20 cellular contexts compared by ENCODE assay signal in the genomic region with DNA sequence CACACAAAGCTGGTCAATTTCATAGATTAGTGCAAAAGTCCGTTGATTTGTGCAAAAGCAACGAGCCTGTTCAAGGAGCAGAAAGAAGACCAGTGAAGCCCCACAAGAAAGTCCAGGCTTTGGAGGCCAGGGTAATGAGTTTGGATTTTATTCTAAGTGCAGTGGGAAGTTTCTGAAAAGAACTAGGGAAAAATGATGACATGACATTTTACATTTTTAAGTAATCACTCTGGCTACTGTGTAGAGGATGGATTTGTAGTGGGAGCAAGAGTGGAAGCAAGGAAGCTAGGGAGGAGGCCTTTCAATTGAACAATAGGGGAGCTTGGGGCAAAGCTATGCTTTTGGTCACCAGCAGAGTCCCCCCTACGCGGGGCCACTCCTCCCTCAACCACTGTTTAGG.
DNase-seq lines count a peak whose midpoint lies in the region; ATAC-seq, FAIRE-seq and TF ChIP-seq lines count a peak whose summit lies in the region.
"Had no signal": no experiment of that assay in that cellular context is flagged by ENCODE, and none has a peak within 500 bp of the region (broad histone marks: within the 10 kb centered on the region; RNA-seq: fewer than 3 reads in every experiment).

No MANE protein-coding gene starts in this region.

- no peak overlapping the region for H3K4me3 ChIP-seq in A549
- no peak overlapping the region for H3K4me3 ChIP-seq in GM23248
- no peak overlapping the region for H3K4me3 ChIP-seq in K562
- no peak overlapping the region for H3K4me3 ChIP-seq in neuronal stem cell (ENCODE audit: low read length in 2 of 2)
- H3K4me3 ChIP-seq: BLaER1 had no signal

- TF ChIP-seq RAD21 in A549 (conservative IDR thresholded peaks at IDR 0.05 in 1 of 2, IDR thresholded peaks at IDR 0.05 in 1 of 2) = no peak
- no peak for TF ChIP-seq RAD21 in K562 (CRISPR knock-in tag; conservative IDR thresholded peaks at IDR 0.05 in 1 of 2, IDR thresholded peaks at IDR 0.05 in 1 of 2)

- no peak overlapping the region for H3K4ac ChIP-seq in neuronal stem cell (ENCODE audit: low read length)

- H3K27me3 ChIP-seq in GM23248 (replicated peaks; ENCODE audit: insufficient read depth) (no peaks in the 10 kb centered on the region), K562 (ENCODE audit: control insufficient read depth in 2 of 2, insufficient read depth in 2 of 2, low read length in 2 of 2) (no peaks in the 10 kb centered on the region; a peak in 1 of 5 replicates), neuronal stem cell (ENCODE audit: control insufficient read depth in 3 of 3, insufficient read depth in 3 of 3, low read depth in 1 of 3, low read length in 3 of 3) (no peaks in the 10 kb centered on the region)
- H3K27me3 ChIP-seq: BLaER1 had no signal

- H3K36me3 ChIP-seq in GM23248 (ENCODE audit: low read depth) = no peaks in the 10 kb centered on the region
- no peaks in the 10 kb centered on the region for H3K36me3 ChIP-seq in K562 (ENCODE audit: control insufficient read depth, insufficient read depth, low read length)
- no peaks in the 10 kb centered on the region for H3K36me3 ChIP-seq in neuronal stem cell (replicated peaks in 1 of 2; ENCODE audit: control insufficient read depth in 2 of 2, insufficient read depth in 2 of 2, low read length in 2 of 2)
- H3K36me3 ChIP-seq: BLaER1 had no signal

- H2BK120ac ChIP-seq in neuronal stem cell (ENCODE audit: low read depth, low read length) = no peak overlapping the region

- POLR2A ChIA-PET in A549 (lab: Yijun Ruan, JAX) = no interaction called here
- POLR2A ChIA-PET in K562 (lab: Yijun Ruan, JAX) = interaction anchor here (0.5 to 3.3 kb wide), 2 partner anchors 12 to 26 kb away, joined by 3 to 17 read pairs; no protein-coding TSS in a partner anchor

- H2BK5ac ChIP-seq in neuronal stem cell (ENCODE audit: low read length) = no peak overlapping the region

- ATAC-seq in A549 (no peak), K562 (no peak)
- ATAC-seq: CD8-positive, alpha-beta T cell; HCT116 had no signal

- H2AK5ac ChIP-seq in neuronal stem cell (ENCODE audit: low read depth, low read length) = no peak overlapping the region

- H3K4me1 ChIP-seq in A549 = no peaks in the 10 kb centered on the region
- H3K4me1 ChIP-seq in GM23248 (ENCODE audit: insufficient read depth) = peaks cover 39% of the 10 kb centered on the region
- H3K4me1 ChIP-seq in K562 (replicated peaks in 1 of 2; ENCODE audit: control insufficient read depth in 2 of 2, insufficient read depth in 2 of 2, low read length in 2 of 2) = peaks cover 0 to 10% of the 10 kb centered on the region in 2 experiments; a peak in 2 of 5 replicates
- peaks cover 2 to 33% of the 10 kb centered on the region in 2 donors for H3K4me1 ChIP-seq in neuronal stem cell (ENCODE audit: control insufficient read depth in 2 of 2, insufficient read depth in 1 of 2, low read depth in 1 of 2, low read length in 2 of 2)
- H3K4me1 ChIP-seq: Caco-2 had no signal

- H4K91ac ChIP-seq in neuronal stem cell (ENCODE audit: low read depth, low read length, poor library complexity) = no peak overlapping the region

- H3K4me2 ChIP-seq in A549 = no peak overlapping the region
- H3K4me2 ChIP-seq in GM23248 (ENCODE audit: unreplicated experiment) = no peak overlapping the region
- no peak overlapping the region for H3K4me2 ChIP-seq in K562 (ENCODE audit: insufficient read depth, low read length)
- H3K4me2 ChIP-seq in neuronal stem cell (ENCODE audit: insufficient read depth, low read length, poor library complexity, severe bottlenecking) = no peak overlapping the region
- H3K4me2 ChIP-seq: BLaER1 had no signal

- no peak for TF ChIP-seq CTCF in A549 (IDR thresholded peaks at IDR 0.05)
- no peak for TF ChIP-seq CTCF in K562 (IDR thresholded peaks at IDR 0.05 in 2 of 3, conservative IDR thresholded peaks at IDR 0.05 in 1 of 3; ENCODE audit: insufficient read depth in 2 of 3, low read depth in 1 of 3, low read length in 3 of 3)

- no peaks in the 10 kb centered on the region for H3K9me1 ChIP-seq in K562 (ENCODE audit: control insufficient read depth, insufficient read depth, low read length)

- TF ChIP-seq POLR2A in A549 (IDR thresholded peaks at IDR 0.05; ENCODE audit: low read length) (no peak), K562 (conservative IDR thresholded peaks at IDR 0.05) (no peak), H54 (IDR thresholded peaks at IDR 0.05; ENCODE audit: low read depth, low read length) (no peak)

- H2BK15ac ChIP-seq in neuronal stem cell (ENCODE audit: low read length) = no peak overlapping the region

- peak overlapping the region; percentile 51 for H3K18ac ChIP-seq in neuronal stem cell (ENCODE audit: low read length)

- no peak overlapping the region for H3K23ac ChIP-seq in neuronal stem cell (ENCODE audit: low read depth, low read length, poor library complexity)

- CTCF ChIA-PET in A549 (lab: Yijun Ruan, JAX) = interaction anchor here (0.7 to 1.5 kb wide), 5 partner anchors 10 to 333 kb away, joined by 3 read pairs; no protein-coding TSS in a partner anchor
- CTCF ChIA-PET in K562 (lab: Yijun Ruan, JAX; ENCODE audit: low intra/inter-chr PET ratio) = no interaction called here

- H3K14ac ChIP-seq in neuronal stem cell (ENCODE audit: low read length) = no peak overlapping the region

- H3K79me1 ChIP-seq in neuronal stem cell (ENCODE audit: low read depth, low read length) = no peaks in the 10 kb centered on the region

- intact Hi-C loops in K562 (cut with micrococcal nuclease) = no loop called here

- 87% methylated on average over 4 of the region's 4 CpGs for WGBS in A549 (ENCODE audit: missing lambda C conversion rate)
- 49 to 61% methylated on average over 4 of the region's 4 CpGs for WGBS in GM23248 (ENCODE audit: low coverage in 1 of 2, low lambda C conversion rate in 2 of 2, missing lambda C conversion rate in 2 of 2), 2 experiments
- WGBS in K562 (ENCODE audit: insufficient coverage, low coverage, missing lambda C conversion rate) = 31% methylated on average over 4 of the region's 4 CpGs
- WGBS in neuronal stem cell (ENCODE audit: extremely low coverage in 2 of 2, insufficient read length in 2 of 2, insufficient replicate concordance in 1 of 2), 2 donors = no CpG with 5 or more reads among the region's 4 CpGs

- H3K9me3 ChIP-seq in A549 (no peaks in the 10 kb centered on the region), GM23248 (ENCODE audit: low read depth) (no peaks in the 10 kb centered on the region), K562 (replicated peaks; ENCODE audit: control insufficient read depth, insufficient read depth, low read depth, low read length) (no peaks in the 10 kb centered on the region), neuronal stem cell (replicated peaks in 1 of 2; ENCODE audit: control insufficient read depth in 2 of 2, insufficient read depth in 1 of 2, low read depth in 1 of 2, low read length in 2 of 2) (no peaks in the 10 kb centered on the region)
- H3K9me3 ChIP-seq: BLaER1, Caco-2 had no signal

- H3K79me2 ChIP-seq in GM23248 (ENCODE audit: insufficient read depth) (no peaks in the 10 kb centered on the region), K562 (ENCODE audit: control insufficient read depth, insufficient read depth, low read length) (no peaks in the 10 kb centered on the region)

- no peak overlapping the region for H4K8ac ChIP-seq in neuronal stem cell (ENCODE audit: low read depth, low read length)

- no peaks in the 10 kb centered on the region for H4K20me1 ChIP-seq in GM23248 (ENCODE audit: insufficient read depth)
- no peaks in the 10 kb centered on the region for H4K20me1 ChIP-seq in K562 (replicated peaks; ENCODE audit: control insufficient read depth, insufficient read depth, low read length)
- H4K20me1 ChIP-seq: BLaER1 had no signal

- FAIRE-seq in A549 (lab: Jason Lieb, UNC) (no peak), K562 (lab: Jason Lieb, UNC) (no peak), H54 (lab: Jason Lieb, UNC) (no peak)
- FAIRE-seq: G401.6, GM12892, GM19239 had no signal

- no peaks in the 10 kb centered on the region for H3K9me2 ChIP-seq in GM23248 (ENCODE audit: insufficient read depth)

- in situ Hi-C loops in GM23248 (cut with MboI) = no loop called here
- in situ Hi-C loops in K562 (cut with MboI) = no loop called here

- peaks cover 11% of the 10 kb centered on the region for H3F3A ChIP-seq in GM23248 (ENCODE audit: insufficient read depth)

- H3K27ac ChIP-seq in A549 (no peak overlapping the region), GM23248 (peak overlapping the region; percentile 65), K562 (ENCODE audit: extremely low read depth, low read depth, low read length) (no peak overlapping the region), neuronal stem cell (replicated peaks; ENCODE audit: low read length) (no peak overlapping the region)
- H3K27ac ChIP-seq: BLaER1, C4-2B had no signal

- no TSS peak for BruUV-seq in K562 (replicated peaks; lab: Mats Ljungman, UMichigan)

- no peak for TF ChIP-seq EP300 in A549 (IDR thresholded peaks at IDR 0.05)
- TF ChIP-seq EP300 in K562 (IDR thresholded peaks at IDR 0.05; ENCODE audit: low read length) = no peak

- H2BK12ac ChIP-seq in neuronal stem cell (ENCODE audit: low read length) = no peak overlapping the region

- DNase-seq in A549 (ENCODE audit: low read depth in 1 of 2, low spot score in 1 of 2) = no peak
- no peak for DNase-seq in GM23248
- no peak for DNase-seq in K562 (ENCODE audit: extremely low read depth in 1 of 4, low spot score in 3 of 4)
- no peak for DNase-seq in neuronal stem cell (ENCODE audit: low spot score)
- no peak for DNase-seq in H54 (ENCODE audit: insufficient read length, low spot score)
- DNase-seq in NCI-H1436 treated with DMSO at 0.1 percent for 48 hours (lab: John Stamatoyannopoulos, UW) = no peak
- no peak for DNase-seq in cerebellum (ENCODE audit: low spot score)
- DNase-seq: Caco-2; CD4-positive, CD25-positive, alpha-beta regulatory T cell; CD8-positive, alpha-beta T cell; DMS153; DND-41; GOT3; H9 had no signal

- H2AFZ ChIP-seq in GM23248 (no peak overlapping the region), K562 (ENCODE audit: low read depth, low read length) (no peak overlapping the region), neuronal stem cell (ENCODE audit: low read length) (no peak overlapping the region)

- H3K9ac ChIP-seq in GM23248 = peak overlapping the region; percentile 5; the same call in 1 of the 2 replicates
- H3K9ac ChIP-seq in K562 (ENCODE audit: insufficient read depth in 1 of 2, low read depth in 2 of 2, low read length in 2 of 2) = no peak overlapping the region
- H3K9ac ChIP-seq in neuronal stem cell (ENCODE audit: low read depth, low read length, poor library complexity) = no peak overlapping the region
- H3K9ac ChIP-seq: BLaER1 had no signal

TF ChIP-seq in K562, 482 proteins besides CTCF, POLR2A, EP300 and RAD21 (continues in another document):
- peak; percentile 93 for TF ChIP-seq MAFG (tag; conservative IDR thresholded peaks at IDR 0.05)
- TF ChIP-seq, protein P1, sequence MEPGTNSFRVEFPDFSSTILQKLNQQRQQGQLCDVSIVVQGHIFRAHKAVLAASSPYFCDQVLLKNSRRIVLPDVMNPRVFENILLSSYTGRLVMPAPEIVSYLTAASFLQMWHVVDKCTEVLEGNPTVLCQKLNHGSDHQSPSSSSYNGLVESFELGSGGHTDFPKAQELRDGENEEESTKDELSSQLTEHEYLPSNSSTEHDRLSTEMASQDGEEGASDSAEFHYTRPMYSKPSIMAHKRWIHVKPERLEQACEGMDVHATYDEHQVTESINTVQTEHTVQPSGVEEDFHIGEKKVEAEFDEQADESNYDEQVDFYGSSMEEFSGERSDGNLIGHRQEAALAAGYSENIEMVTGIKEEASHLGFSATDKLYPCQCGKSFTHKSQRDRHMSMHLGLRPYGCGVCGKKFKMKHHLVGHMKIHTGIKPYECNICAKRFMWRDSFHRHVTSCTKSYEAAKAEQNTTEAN (CRISPR knock-in tag; IDR thresholded peaks at IDR 0.05) = no peak
